In genomic region chr17:40486513-40487370, GRCh38 we compare ENCODE assay signal across 1 cellular context.
A peak's percentile ranks its signal among the peaks of the same experiment; 100 is the strongest.
TF ChIP-seq lines count a peak whose summit lies in the region.

No MANE protein-coding gene starts in this region.

TF ChIP-seq in IMR-90, 13 proteins besides CTCF, POLR2A, EP300 and RAD21:
- peak; percentile 89 for TF ChIP-seq CEBPB (IDR thresholded peaks at IDR 0.05; ENCODE audit: low read depth, low read length)
- no peak for TF ChIP-seq MAFK (IDR thresholded peaks at IDR 0.05; ENCODE audit: low read depth, low read length)
- TF ChIP-seq SMC3 (IDR thresholded peaks at IDR 0.05; ENCODE audit: low read depth, low read length) = no peak
- TF ChIP-seq RCOR1 (IDR thresholded peaks at IDR 0.05; ENCODE audit: insufficient replicate concordance, low read length) = no peak
- no peak for TF ChIP-seq FOS (IDR thresholded peaks at IDR 0.05; ENCODE audit: low read depth, low read length)
- no peak for TF ChIP-seq NFE2L2 (IDR thresholded peaks at IDR 0.05; ENCODE audit: low read depth, low read length)
- 0 out of 2 replicates have a peak, but pooled peaks have one; percentile 14 for TF ChIP-seq MAZ (IDR thresholded peaks at IDR 0.05; ENCODE audit: borderline replicate concordance, low read depth, low read length)
- no peak for TF ChIP-seq USF2 (IDR thresholded peaks at IDR 0.05; ENCODE audit: low read depth, low read length)
